ENCODE assay signal across 8 cellular contexts in the genomic region with DNA sequence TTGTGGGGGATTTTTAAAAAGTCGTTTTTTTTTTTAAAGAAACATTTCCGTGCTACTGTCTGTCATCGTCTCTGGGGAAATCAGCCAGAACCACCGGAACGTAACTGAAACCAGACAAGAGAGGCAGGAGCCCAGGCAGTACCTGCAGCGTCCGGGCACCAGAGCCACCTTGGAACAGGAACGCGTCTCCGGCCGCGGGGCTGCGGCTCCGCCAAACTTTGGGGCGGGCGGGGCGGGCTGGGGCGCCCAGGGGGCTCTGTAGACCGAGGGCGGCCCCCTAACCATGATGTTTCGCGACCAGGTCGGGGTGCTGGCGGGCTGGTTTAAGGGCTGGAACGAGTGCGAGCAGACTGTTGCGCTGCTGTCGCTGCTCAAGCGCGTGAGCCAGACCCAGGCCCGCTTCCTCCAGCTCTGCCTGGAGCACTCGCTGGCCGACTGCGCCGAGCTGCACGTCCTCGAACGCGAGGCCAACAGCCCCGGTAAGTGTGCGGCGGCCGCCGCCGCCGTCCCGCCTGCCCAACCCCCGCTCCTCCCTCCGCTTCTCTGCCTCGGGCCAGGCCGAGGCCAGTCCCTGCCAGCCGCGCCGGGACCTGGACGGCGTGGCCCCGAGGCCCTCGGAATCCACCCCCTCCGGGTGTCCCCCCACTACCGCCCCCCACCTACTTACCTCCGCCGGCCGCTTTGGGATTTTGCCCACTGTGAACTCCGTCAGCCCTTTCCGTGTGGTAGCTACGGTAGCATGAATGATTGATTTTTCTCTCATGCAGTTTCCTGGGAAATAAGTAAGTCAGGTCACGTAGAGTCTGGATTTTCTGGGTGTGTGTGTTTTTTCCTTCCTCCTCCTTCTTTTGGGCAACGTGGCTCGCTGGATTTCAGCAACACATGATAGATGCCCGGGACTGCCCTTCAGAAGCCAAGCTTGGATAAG. TPM values are rescaled to one million over a fixed set of nuclear protein-coding genes. Genes with fewer than 3 reads are reported as not detected.
DNase-seq lines count a peak whose midpoint lies in the region; ATAC-seq, FAIRE-seq and TF ChIP-seq lines count a peak whose summit lies in the region.

No MANE protein-coding gene starts in this region.

- H3K9me3 ChIP-seq in A549 (peaks cover 13% of the 10 kb centered on the region), PC-9 (ENCODE audit: insufficient read depth, low read depth) (peaks cover 11% of the 10 kb centered on the region; the same call in 1 of the 2 replicates), gastroesophageal sphincter (no peaks in the 10 kb centered on the region), upper lobe of right lung (peaks cover 6% of the 10 kb centered on the region)

- H3K4me1 ChIP-seq in A549 (peaks cover 35% of the 10 kb centered on the region), PC-9 (replicated peaks; ENCODE audit: insufficient read depth) (peaks cover 41% of the 10 kb centered on the region), gastroesophageal sphincter (peaks cover 0 to 44% (median 18%) of the 10 kb centered on the region in 3 donors), upper lobe of right lung (peaks cover 26% of the 10 kb centered on the region)

- H2AFZ ChIP-seq in PC-9, result peak overlapping the region; percentile 74

- H3K9me2 ChIP-seq in PC-9 (ENCODE audit: insufficient read depth), result no peaks in the 10 kb centered on the region

- TF ChIP-seq EP300 in A549 (IDR thresholded peaks at IDR 0.05) (no peak), gastroesophageal sphincter (IDR thresholded peaks at IDR 0.05) (no peak)

- no peaks in the 10 kb centered on the region; the same call in 1 of the 2 replicates for H4K20me1 ChIP-seq in PC-9 (ENCODE audit: insufficient read depth)

- peaks cover 10% of the 10 kb centered on the region for H3K36me3 Mint-ChIP-seq in nephron progenitor cell (ENCODE audit: low read depth)

- intact Hi-C loops in PC-9 (cut with micrococcal nuclease; ENCODE audit: unreplicated experiment) (loop anchor here (5.0 kb wide), 1 partner anchor 859 kb away; no protein-coding TSS in a partner anchor), upper lobe of right lung (cut with DNase I) (loop anchor here (5.0 kb wide), 1 partner anchor 204 kb away; no protein-coding TSS in a partner anchor)

- H3K36me3 ChIP-seq in PC-9 (ENCODE audit: low read depth) (peaks cover 17% of the 10 kb centered on the region), gastroesophageal sphincter (peaks cover 0 to 4% of the 10 kb centered on the region in 2 donors), upper lobe of right lung (no peaks in the 10 kb centered on the region)

- TF ChIP-seq CTCF in A549 (IDR thresholded peaks at IDR 0.05) (no peak), PC-9 (conservative IDR thresholded peaks at IDR 0.05) (no peak), gastroesophageal sphincter (IDR thresholded peaks at IDR 0.05) (peak in 1 of 4 experiments; percentile 6), nephron progenitor cell (IDR thresholded peaks at IDR 0.05) (no peak), upper lobe of right lung (IDR thresholded peaks at IDR 0.05) (no peak)

- no TSS peak for BruUV-seq in PC-9 (replicated peaks; lab: Mats Ljungman, UMichigan)

- no peak for TF ChIP-seq POLR2A in A549 (IDR thresholded peaks at IDR 0.05; ENCODE audit: low read length)
- peak in 1 of 2 donors; percentile 17 for TF ChIP-seq POLR2A in gastroesophageal sphincter (IDR thresholded peaks at IDR 0.05)

- H3K27ac Mint-ChIP-seq in nephron progenitor cell, result no peak overlapping the region

- FAIRE-seq in A549 (lab: Jason Lieb, UNC), result no peak

- TF ChIP-seq RAD21 in A549 (conservative IDR thresholded peaks at IDR 0.05 in 1 of 2, IDR thresholded peaks at IDR 0.05 in 1 of 2), result no peak; a peak in 2 of 5 replicates

- peaks cover 49% of the 10 kb centered on the region for H3K27me3 Mint-ChIP-seq in nephron progenitor cell (ENCODE audit: low read depth, poor library complexity)

- H3F3A ChIP-seq in PC-9 (ENCODE audit: insufficient read depth, low read depth), result peaks cover 31% of the 10 kb centered on the region

- POLR2A ChIA-PET in A549 (lab: Yijun Ruan, JAX) (interaction anchor here (0.6 to 4.8 kb wide), 8 partner anchors 10 to 206 kb away, joined by 3 to 78 read pairs (median 7); no protein-coding TSS in a partner anchor), PC-9 (lab: Charles Lee; ENCODE audit: unreplicated experiment) (interaction anchor here (0.6 kb wide), 1 partner anchor 799 kb away, joined by 7 read pairs; no protein-coding TSS in a partner anchor)

- ATAC-seq in A549 (peak; percentile 6 to 46; a peak in 3 of 6 replicates), GM18907 (IDR thresholded peaks at IDR 0.05; ENCODE audit: unreplicated experiment) (peak; percentile 26), gastroesophageal sphincter (no peak), upper lobe of right lung (peak; percentile 5)

- WGBS in A549 (ENCODE audit: missing lambda C conversion rate), result 3% methylated on average over 37 of the region's 70 CpGs
- WGBS in gastroesophageal sphincter (ENCODE audit: low coverage in 1 of 2), 2 donors, result 0% methylated on average over 6 of the region's 70 CpGs; no CpG with 5 or more reads in 1 of the 2 donors

- H3K4me3 Mint-ChIP-seq in nephron progenitor cell, result peak overlapping the region; percentile 93

- H3K27me3 ChIP-seq in PC-9 (ENCODE audit: insufficient read depth, low read depth) (no peaks in the 10 kb centered on the region), gastroesophageal sphincter (no peaks in the 10 kb centered on the region), upper lobe of right lung (no peaks in the 10 kb centered on the region)

- H3K27ac ChIP-seq in A549 (peak overlapping the region; percentile 88 to 98), PC-9 (peak overlapping the region; percentile 40), gastroesophageal sphincter (peak overlapping the region; percentile 91 to 100 (median 96)), upper lobe of right lung (peak overlapping the region; percentile 94)

- H3K79me2 ChIP-seq in PC-9 (ENCODE audit: low read depth), result peaks cover 41% of the 10 kb centered on the region

- peaks cover 24% of the 10 kb centered on the region for H3K4me1 Mint-ChIP-seq in nephron progenitor cell

- peaks cover 10% of the 10 kb centered on the region for H3K9me3 Mint-ChIP-seq in nephron progenitor cell

- H3K4me3 ChIP-seq in A549 (peak overlapping the region; percentile 75), PC-9 (peak overlapping the region; percentile 78), gastroesophageal sphincter (peak overlapping the region; percentile 47 to 88), upper lobe of right lung (peak overlapping the region; percentile 72)

- CTCF ChIA-PET in A549 (lab: Yijun Ruan, JAX), result interaction anchor here (0.7 to 13.8 kb wide), 23 partner anchors 10 to 263 kb away, joined by 3 to 272 read pairs (median 6); a partner anchor contains a TSS
- CTCF ChIA-PET in PC-9 (lab: Charles Lee), result interaction anchor here (0.7 to 2.0 kb wide), 3 partner anchors 109 to 206 kb away, joined by 3 to 14 read pairs (median 4); no protein-coding TSS in a partner anchor

- DNase-seq in A549 (ENCODE audit: low read depth in 1 of 2, low spot score in 1 of 2) (peak in 1 of 2 experiments; percentile 59), PC-9 (peak in 1 of 2 experiments; percentile 37), nephron progenitor cell (peak; percentile 69), upper lobe of right lung (peak; percentile 78), NCI-H774 (lab: John Stamatoyannopoulos, UW) (no peak)
- peak; percentile 8 for DNase-seq in activated gamma-delta T cell treated with anti-CD3 and anti-CD28 coated beads, Interleukin-2, amount 50 U/mL, for 16 hours (ENCODE audit: low read depth)

- H3K4me2 ChIP-seq in A549 (peak overlapping the region; percentile 88), PC-9 (peak overlapping the region; percentile 84)

TF ChIP-seq in A549, 52 proteins besides CTCF, POLR2A, EP300 and RAD21:
- TF ChIP-seq, protein P1, sequence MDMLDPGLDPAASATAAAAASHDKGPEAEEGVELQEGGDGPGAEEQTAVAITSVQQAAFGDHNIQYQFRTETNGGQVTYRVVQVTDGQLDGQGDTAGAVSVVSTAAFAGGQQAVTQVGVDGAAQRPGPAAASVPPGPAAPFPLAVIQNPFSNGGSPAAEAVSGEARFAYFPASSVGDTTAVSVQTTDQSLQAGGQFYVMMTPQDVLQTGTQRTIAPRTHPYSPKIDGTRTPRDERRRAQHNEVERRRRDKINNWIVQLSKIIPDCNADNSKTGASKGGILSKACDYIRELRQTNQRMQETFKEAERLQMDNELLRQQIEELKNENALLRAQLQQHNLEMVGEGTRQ (IDR thresholded peaks at IDR 0.05), result no peak
- peak; percentile 2; the same call in 1 of the 3 replicates for TF ChIP-seq SMC3 (IDR thresholded peaks at IDR 0.05)

RNA-seq across cellular contexts. Expression of a gene that starts 1.0 kb away (rescaled TPM):
- polyA plus RNA-seq in A549 (2011; rRNA removed) (3.9 and 5.3 TPM in 2 replicates), A549 (2017; fragmentation: RNase III; extraction: RNeasy Plus Mini Kit Qiagen cat#74134 plus additional on column Dnase treatment) (5.4 to 8.0 TPM (median 6.1 TPM) in 3 replicates)
- polyA plus RNA-seq in A549 (2012; cell fraction: cytosol; rRNA removed), result 2.4 and 3.2 TPM in 2 replicates
- polyA plus RNA-seq in A549 (2012; cell fraction: nucleus; rRNA removed), result 7.7 and 10.7 TPM in 2 replicates
- polyA minus RNA-seq in A549 (2011; rRNA and poly(A)+ RNA removed), result 16.6 and 23.5 TPM in 2 replicates
- total RNA-seq in PC-9 (2021) (18.3 and 20.7 TPM in 2 replicates), gastroesophageal sphincter (100 to 1,000 TPM in 2 of 4 donors, 10 to 100 TPM in 2; 65.2 to 163 (median 89.7) TPM), upper lobe of right lung (39.1 TPM)

RNA-seq across cellular contexts. Expression of a gene that starts 58.2 kb away (rescaled TPM):
- polyA plus RNA-seq in A549 (2011; rRNA removed) (35.4 and 35.9 TPM in 2 replicates), A549 (2017; fragmentation: RNase III; extraction: RNeasy Plus Mini Kit Qiagen cat#74134 plus additional on column Dnase treatment) (15.4 to 18.2 TPM (median 15.8 TPM) in 3 replicates)
- 4.7 and 5.9 TPM in 2 replicates for polyA plus RNA-seq in A549 (2012; cell fraction: cytosol; rRNA removed)
- 2.6 and 4.0 TPM in 2 replicates for polyA plus RNA-seq in A549 (2012; cell fraction: nucleus; rRNA removed)
- 9.6 and 10.1 TPM in 2 replicates for polyA minus RNA-seq in A549 (2011; rRNA and poly(A)+ RNA removed)
- total RNA-seq in PC-9 (2021) (10.3 and 11.3 TPM in 2 replicates), gastroesophageal sphincter (10 to 100 TPM; 12.3 to 32.8 (median 22.2) TPM), upper lobe of right lung (22.5 TPM)

Comparison
In these comparisons a context has a peak if more than half of its experiments do, and no peak if none do; other contexts are left out.
1. H3K27ac ChIP-seq: peak in every context shown above with its lines; median percentile 96 in gastroesophageal sphincter; 94 in upper lobe of right lung; 93 in A549; 40 in PC-9.